ENCODE assay signal across 15 cellular contexts in genomic region chr3:159818399-159818798, GRCh38. TPM values are rescaled to one million over a fixed set of nuclear protein-coding genes. Genes with fewer than 3 reads are reported as not detected.
DNase-seq lines count a peak whose midpoint lies in the region; ATAC-seq, FAIRE-seq and TF ChIP-seq lines count a peak whose summit lies in the region.
"Had no signal": no experiment of that assay in that cellular context is flagged by ENCODE, and none has a peak within 500 bp of the region (broad histone marks: within the 10 kb centered on the region; RNA-seq: fewer than 3 reads in every experiment).

No MANE protein-coding gene starts in this region.

- H3K27me3 ChIP-seq in right cardiac atrium (ENCODE audit: control insufficient read depth, insufficient read depth) (no peaks in the 10 kb centered on the region), small intestine (ENCODE audit: control insufficient read depth in 2 of 2, insufficient read depth in 2 of 2, low read length in 2 of 2) (no peaks in the 10 kb centered on the region), tibial nerve (no peaks in the 10 kb centered on the region)
- H3K27me3 ChIP-seq: breast epithelium, tibial artery had no signal

- TF ChIP-seq EP300 in tibial nerve (IDR thresholded peaks at IDR 0.05): no peak

- peak; percentile 74 for ATAC-seq in SK-N-SH treated with all-trans-retinoic acid at 6 μM for 48 hours
- peak; percentile 45 to 63 for ATAC-seq in right cardiac atrium
- no peak for ATAC-seq in natural killer cell
- ATAC-seq in activated naive CD8-positive, alpha-beta T cell treated with anti-CD3 and anti-CD28 coated beads, Interleukin-2, amount 50 U/mL, for 24 hours: no peak

- no peaks in the 10 kb centered on the region for H3K9me3 ChIP-seq in right cardiac atrium (ENCODE audit: control insufficient read depth, low read length)
- H3K9me3 ChIP-seq in small intestine (ENCODE audit: control insufficient read depth, low read depth): no peaks in the 10 kb centered on the region
- H3K9me3 ChIP-seq in tibial nerve: no peaks in the 10 kb centered on the region
- H3K9me3 ChIP-seq: breast epithelium, Caco-2, tibial artery had no signal

- no peak overlapping the region for H3K27ac ChIP-seq in right cardiac atrium (ENCODE audit: low read length)
- H3K27ac ChIP-seq in small intestine (ENCODE audit: low read depth in 1 of 2, low read length in 1 of 2): no peak overlapping the region
- no peak overlapping the region for H3K27ac ChIP-seq in tibial nerve
- H3K27ac ChIP-seq: 22Rv1, breast epithelium, tibial artery had no signal

- no peaks in the 10 kb centered on the region for H3K4me1 Mint-ChIP-seq in natural killer cell
- H3K4me1 Mint-ChIP-seq in activated naive CD8-positive, alpha-beta T cell treated with anti-CD3 and anti-CD28 coated beads, Interleukin-2, amount 50 U/mL, for 24 hours: no peaks in the 10 kb centered on the region

- peaks cover 0 to 6% of the 10 kb centered on the region in 2 donors for H3K27me3 Mint-ChIP-seq in natural killer cell (ENCODE audit: low read depth in 2 of 2)
- H3K27me3 Mint-ChIP-seq in activated naive CD8-positive, alpha-beta T cell treated with anti-CD3 and anti-CD28 coated beads, Interleukin-2, amount 50 U/mL, for 24 hours: peaks cover 5% of the 10 kb centered on the region

- H3K4me1 ChIP-seq in right cardiac atrium (ENCODE audit: control insufficient read depth, insufficient read depth, low read length) (peaks cover 8% of the 10 kb centered on the region), small intestine (ENCODE audit: control insufficient read depth in 2 of 2, insufficient read depth in 1 of 2, low read depth in 1 of 2, low read length in 1 of 2) (no peaks in the 10 kb centered on the region), tibial nerve (peaks cover 0 to 8% (median 0%) of the 10 kb centered on the region in 4 donors)

- H3K9me3 Mint-ChIP-seq in natural killer cell: no peaks in the 10 kb centered on the region
- H3K9me3 Mint-ChIP-seq in activated naive CD8-positive, alpha-beta T cell treated with anti-CD3 and anti-CD28 coated beads, Interleukin-2, amount 50 U/mL, for 24 hours: no peaks in the 10 kb centered on the region
- H3K9me3 Mint-ChIP-seq: mesothelial cell of epicardium had no signal

- peak; percentile 39 for DNase-seq in DMS 273 (lab: John Stamatoyannopoulos, UW; ENCODE audit: unreplicated experiment)
- DNase-seq in DMS 273 treated with DMSO at 0.1 percent for 48 hours (lab: John Stamatoyannopoulos, UW): no peak
- peak; percentile 22 to 61 (median 56) for DNase-seq in right cardiac atrium
- DNase-seq in small intestine: peak; percentile 24
- DNase-seq in natural killer cell: no peak
- no peak for DNase-seq in activated naive CD8-positive, alpha-beta T cell treated with anti-CD3 and anti-CD28 coated beads, Interleukin-2, amount 50 U/mL, for 24 hours
- DNase-seq in tibial nerve (ENCODE audit: low spot score in 2 of 2): no peak
- DNase-seq: activated CD4-positive, alpha-beta T cell treated with anti-CD3 and anti-CD28 coated beads, Interleukin-2, amount 50 U/mL, for 1 hour; NCI-H187 treated with DMSO at 0.1 percent for 48 hours; tibial artery had no signal

- H3K4me3 ChIP-seq in right cardiac atrium (ENCODE audit: low read length) (no peak overlapping the region), small intestine (ENCODE audit: low read depth in 1 of 2, low read length in 2 of 2) (no peak overlapping the region), tibial nerve (no peak overlapping the region)
- H3K4me3 ChIP-seq: breast epithelium, tibial artery had no signal

- FAIRE-seq in small intestine (lab: Jason Lieb, UNC): no peak

- no peaks in the 10 kb centered on the region for H3K36me3 Mint-ChIP-seq in natural killer cell
- no peaks in the 10 kb centered on the region for H3K36me3 Mint-ChIP-seq in activated naive CD8-positive, alpha-beta T cell treated with anti-CD3 and anti-CD28 coated beads, Interleukin-2, amount 50 U/mL, for 24 hours (ENCODE audit: low read depth)

- WGBS in right cardiac atrium: 52% methylated on average over 3 of the region's 3 CpGs
- 47 to 71% (median 49%) methylated on average over 3 of the region's 3 CpGs for WGBS in small intestine, 3 donors
- WGBS in tibial nerve, 2 donors: 50 to 56% methylated on average over 3 of the region's 3 CpGs

- no peak for TF ChIP-seq CTCF in natural killer cell (IDR thresholded peaks at IDR 0.05)
- TF ChIP-seq CTCF in tibial nerve (IDR thresholded peaks at IDR 0.05): no peak

- H3K27ac Mint-ChIP-seq in natural killer cell: no peak overlapping the region
- no peak overlapping the region for H3K27ac Mint-ChIP-seq in activated naive CD8-positive, alpha-beta T cell treated with anti-CD3 and anti-CD28 coated beads, Interleukin-2, amount 50 U/mL, for 24 hours

- TF ChIP-seq POLR2A in tibial nerve (IDR thresholded peaks at IDR 0.05): no peak

- no peak overlapping the region for H3K4me3 Mint-ChIP-seq in natural killer cell
- no peak overlapping the region for H3K4me3 Mint-ChIP-seq in activated naive CD8-positive, alpha-beta T cell treated with anti-CD3 and anti-CD28 coated beads, Interleukin-2, amount 50 U/mL, for 24 hours
- H3K4me3 Mint-ChIP-seq: mesothelial cell of epicardium had no signal

- intact Hi-C loops in right cardiac atrium (cut with DNase I) (no loop called here), natural killer cell (cut with micrococcal nuclease) (no loop called here)

- H3K36me3 ChIP-seq in small intestine (ENCODE audit: control insufficient read depth in 2 of 2, insufficient read depth in 2 of 2, low read length in 2 of 2) (no peaks in the 10 kb centered on the region), tibial nerve (no peaks in the 10 kb centered on the region)
- H3K36me3 ChIP-seq: breast epithelium, tibial artery had no signal

TF ChIP-seq in SK-N-SH treated with all-trans-retinoic acid at 6 μM for 48 hours, 23 proteins besides CTCF, POLR2A, EP300 and RAD21:
- TF ChIP-seq ZNF70 (CRISPR knock-in tag; IDR thresholded peaks at IDR 0.05) (no peak), CSDC2 (CRISPR knock-in tag; IDR thresholded peaks at IDR 0.05) (no peak), ZC3H10 (CRISPR knock-in tag; IDR thresholded peaks at IDR 0.05) (no peak), ESRRG (CRISPR knock-in tag; IDR thresholded peaks at IDR 0.05) (no peak), TSHZ2 (CRISPR knock-in tag; IDR thresholded peaks at IDR 0.05) (no peak)
- TF ChIP-seq, protein P1, sequence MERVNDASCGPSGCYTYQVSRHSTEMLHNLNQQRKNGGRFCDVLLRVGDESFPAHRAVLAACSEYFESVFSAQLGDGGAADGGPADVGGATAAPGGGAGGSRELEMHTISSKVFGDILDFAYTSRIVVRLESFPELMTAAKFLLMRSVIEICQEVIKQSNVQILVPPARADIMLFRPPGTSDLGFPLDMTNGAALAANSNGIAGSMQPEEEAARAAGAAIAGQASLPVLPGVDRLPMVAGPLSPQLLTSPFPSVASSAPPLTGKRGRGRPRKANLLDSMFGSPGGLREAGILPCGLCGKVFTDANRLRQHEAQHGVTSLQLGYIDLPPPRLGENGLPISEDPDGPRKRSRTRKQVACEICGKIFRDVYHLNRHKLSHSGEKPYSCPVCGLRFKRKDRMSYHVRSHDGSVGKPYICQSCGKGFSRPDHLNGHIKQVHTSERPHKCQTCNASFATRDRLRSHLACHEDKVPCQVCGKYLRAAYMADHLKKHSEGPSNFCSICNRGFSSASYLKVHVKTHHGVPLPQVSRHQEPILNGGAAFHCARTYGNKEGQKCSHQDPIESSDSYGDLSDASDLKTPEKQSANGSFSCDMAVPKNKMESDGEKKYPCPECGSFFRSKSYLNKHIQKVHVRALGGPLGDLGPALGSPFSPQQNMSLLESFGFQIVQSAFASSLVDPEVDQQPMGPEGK (CRISPR knock-in tag; IDR thresholded peaks at IDR 0.05; ENCODE audit: borderline replicate concordance): no peak

RNA-seq across cellular contexts. Expression of gene SCHIP1, which starts 21.3 kb away (rescaled TPM):
- total RNA-seq in right cardiac atrium (10 to 100 TPM; 34.7 to 53.7 (median 44.0) TPM), natural killer cell (not detected), tibial nerve (10 to 100 TPM; 12.6 to 36.0 (median 27.5) TPM)
- polyA plus RNA-seq in right cardiac atrium (61.0 TPM), small intestine (1 to 10 TPM in 1 of 3 donors, under 1 TPM in 1, not detected in 1; 0.54 to 3.5 TPM)

Comparison
In these comparisons a context has a peak if more than half of its experiments do, and no peak if none do; other contexts are left out.
1. DNase-seq: peak in DMS 273 (single experiment), right cardiac atrium (3 of 3) and small intestine (single experiment); none in DMS 273 treated with DMSO at 0.1 percent for 48 hours (single experiment), natural killer cell (single experiment), activated naive CD8-positive, alpha-beta T cell treated with anti-CD3 and anti-CD28 coated beads, Interleukin-2, amount 50 U/mL, for 24 hours (single experiment) and tibial nerve (0 of 2).
2. ATAC-seq: peak in SK-N-SH treated with all-trans-retinoic acid at 6 μM for 48 hours (single experiment) and right cardiac atrium (2 of 2); none in natural killer cell (0 of 3) and activated naive CD8-positive, alpha-beta T cell treated with anti-CD3 and anti-CD28 coated beads, Interleukin-2, amount 50 U/mL, for 24 hours (single experiment).
3. RNA of gene SCHIP1, which starts 21.3 kb away (total RNA-seq): 34.7 to 53.7 TPM in right cardiac atrium and 12.6 to 36.0 TPM in tibial nerve; not detected in natural killer cell; every median in the first group is over 10 times any median in the second.